ENCODE assay signal across 8 cellular contexts in genomic region chr15:92383528-92384326, GRCh38. TPM values are rescaled to one million over a fixed set of nuclear protein-coding genes. Genes with fewer than 3 reads are reported as not detected.
DNase-seq lines count a peak whose midpoint lies in the region; ATAC-seq and TF ChIP-seq lines count a peak whose summit lies in the region.

No MANE protein-coding gene starts in this region.

- H3K27me3 ChIP-seq in BJ (ENCODE audit: control insufficient read depth, insufficient read depth, low read length) = no peaks in the 10 kb centered on the region
- peaks cover 0 to 34% (median 21%) of the 10 kb centered on the region in 7 donors for H3K27me3 ChIP-seq in heart right ventricle

- intact Hi-C loops in heart right ventricle (cut with DNase I) = loop anchor here (5.0 to 10.0 kb wide), 5 partner anchors 99 to 289 kb away; no protein-coding TSS in a partner anchor

- POLR2A ChIA-PET in BJ (lab: Charles Lee) = no interaction called here

- H3K4me1 ChIP-seq in heart right ventricle = no peaks in the 10 kb centered on the region

- no peak overlapping the region for H3K27ac ChIP-seq in heart right ventricle

- CTCF ChIA-PET in BJ (lab: Yijun Ruan, JAX) = interaction anchor here (1.3 kb wide), 2 partner anchors 285 to 287 kb away, joined by 4 read pairs; no protein-coding TSS in a partner anchor

- no peak for DNase-seq in BJ (ENCODE audit: low read depth)
- DNase-seq in GM19240 (ENCODE audit: insufficient read length, low spot score) = peak; percentile 18
- peak; percentile 52 for DNase-seq in RPMI7951 (ENCODE audit: low read depth)
- DNase-seq in heart right ventricle = peak in 1 of 2 donors; percentile 29
- no peak for DNase-seq in glomerular visceral epithelial cell (ENCODE audit: extremely low spot score)
- no peak for DNase-seq in cerebellum (ENCODE audit: low spot score)
- no peak for DNase-seq in amygdala (lab: John Stamatoyannopoulos, UW)

- ATAC-seq in heart right ventricle = no peak
- no peak for ATAC-seq in HG03025 (IDR thresholded peaks at IDR 0.05; ENCODE audit: low FRiP score, unreplicated experiment)

- no peak overlapping the region for H3K4me3 ChIP-seq in BJ (ENCODE audit: low read depth, low read length)
- no peak overlapping the region for H3K4me3 ChIP-seq in heart right ventricle

- peaks cover 0 to 16% (median 4%) of the 10 kb centered on the region in 11 donors for H3K9me3 ChIP-seq in heart right ventricle

- TF ChIP-seq CTCF in BJ (IDR thresholded peaks at IDR 0.05; ENCODE audit: insufficient read depth, low read depth, low read length) (peak; percentile 68), heart right ventricle (IDR thresholded peaks at IDR 0.05) (peak; percentile 24 to 65 (median 59))

- 37 to 42% methylated on average over 10 of the region's 10 CpGs for WGBS in heart right ventricle, 2 donors

- H3K36me3 ChIP-seq in BJ (ENCODE audit: control insufficient read depth, insufficient read depth, low read length) (no peaks in the 10 kb centered on the region), heart right ventricle (no peaks in the 10 kb centered on the region)

RNA-seq across cellular contexts. Expression of gene ST8SIA2, which starts 10.0 kb away (rescaled TPM):
- polyA plus RNA-seq in BJ (2011; rRNA removed) (not detected in 2 replicates), heart right ventricle (1 to 10 TPM in 1 of 2 donors, under 1 TPM in 1; 0.23 to 1.2 TPM)
- not detected in 2 replicates for polyA minus RNA-seq in BJ (2011; rRNA and poly(A)+ RNA removed)
- 15.1 and 20.4 TPM in 2 replicates for total RNA-seq in RPMI7951 (2014; rRNA removed; shearing (Covaris generic))
- total RNA-seq in heart right ventricle (10 to 100 TPM in 2 of 10 donors, 1 to 10 TPM in 6, under 1 TPM in 2; 0.41 to 12.2 (median 4.7) TPM), cerebellum (54.4 TPM)

Comparison
In these comparisons a context has a peak if more than half of its experiments do, and no peak if none do; other contexts are left out.
1. DNase-seq: peak in GM19240 (single experiment) and RPMI7951 (single experiment); none in BJ (single experiment), glomerular visceral epithelial cell (single experiment), cerebellum (single experiment) and amygdala (0 of 56).